Comparison of ENCODE assay signal across 22 cellular contexts in the genomic region with DNA sequence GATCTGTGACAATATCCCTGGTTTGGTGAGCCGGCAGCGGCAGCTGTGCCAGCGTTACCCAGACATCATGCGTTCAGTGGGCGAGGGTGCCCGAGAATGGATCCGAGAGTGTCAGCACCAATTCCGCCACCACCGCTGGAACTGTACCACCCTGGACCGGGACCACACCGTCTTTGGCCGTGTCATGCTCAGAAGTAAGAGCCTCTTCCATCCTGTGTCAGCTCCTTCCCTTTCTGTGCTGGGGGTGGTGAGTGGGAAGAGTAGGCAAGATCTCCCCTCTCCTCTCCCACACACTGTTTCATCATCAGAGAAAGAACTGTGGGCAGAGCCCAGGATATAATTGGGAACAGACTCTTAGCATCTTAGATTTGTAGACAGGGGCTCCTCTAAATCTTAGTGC.
"Had no signal": no experiment of that assay in that cellular context is flagged by ENCODE, and none has a peak within 500 bp of the region (broad histone marks: within the 10 kb centered on the region; RNA-seq: fewer than 3 reads in every experiment).

No MANE protein-coding gene starts in this region.

- DNase-seq: activated B cell treated with CpG ODN at 0.5 μM for 24 hours; activated CD4-positive, alpha-beta T cell treated with anti-CD3 and anti-CD28 coated beads for 36 hours; activated CD4-positive, alpha-beta T cell treated with anti-CD3 and anti-CD28 coated beads, Interleukin-2, amount 50 U/mL, for 4 hours; activated CD8-positive, alpha-beta memory T cell treated with anti-CD3 and anti-CD28 coated beads for 24 hours; activated CD8-positive, alpha-beta memory T cell treated with anti-CD3 and anti-CD28 coated beads, Interleukin-2, amount 50 U/mL, for 48 hours; activated effector memory CD4-positive, alpha-beta T cell treated with Interleukin-2 at 50 U/mL for 16 hours; activated naive CD4-positive, alpha-beta T cell treated with anti-CD3 and anti-CD28 coated beads for 36 hours; activated naive CD8-positive, alpha-beta T cell treated with anti-CD3 and anti-CD28 coated beads, Interleukin-2, amount 10 ng/mL, durations not matched to agents 7 days and 5 days; activated T-cell treated with anti-CD3 and anti-CD28 coated beads, Interleukin-2, amount 50 U/mL, for 48 hours; cortex of kidney; left cardiac atrium; naive B cell; stimulated activated CD4-positive, alpha-beta T cell treated with anti-CD3 and anti-CD28 coated beads, Interleukin-4, amount 100 ng/mL, for 1 hour; stimulated activated naive CD4-positive, alpha-beta T cell; T-helper 9 cell had no signal

- H3K27ac ChIP-seq: epithelial cell of prostate, thoracic aorta, vagina had no signal

- H3K27me3 Mint-ChIP-seq: activated B cell treated with CpG ODN at 0.5 μM for 24 hours had no signal

- H3K4me3 Mint-ChIP-seq: activated B cell treated with CpG ODN at 0.5 μM for 24 hours; activated CD4-positive, alpha-beta T cell treated with anti-CD3 and anti-CD28 coated beads for 36 hours; activated naive CD4-positive, alpha-beta T cell treated with anti-CD3 and anti-CD28 coated beads for 36 hours; activated naive CD8-positive, alpha-beta T cell treated with anti-CD3 and anti-CD28 coated beads, Interleukin-2, amount 10 ng/mL, durations not matched to agents 7 days and 5 days; endodermal cell; memory B cell; naive B cell; type B pancreatic cell had no signal

- ATAC-seq: activated CD4-positive, alpha-beta T cell treated with anti-CD3 and anti-CD28 coated beads for 36 hours had no signal

- H3K36me3 ChIP-seq: thoracic aorta had no signal

- H3K27ac Mint-ChIP-seq: activated B cell treated with CpG ODN at 0.5 μM for 24 hours; activated CD4-positive, alpha-beta T cell treated with anti-CD3 and anti-CD28 coated beads for 36 hours; activated naive CD4-positive, alpha-beta T cell treated with anti-CD3 and anti-CD28 coated beads for 36 hours; activated naive CD8-positive, alpha-beta T cell treated with anti-CD3 and anti-CD28 coated beads, Interleukin-2, amount 10 ng/mL, durations not matched to agents 7 days and 5 days; endodermal cell; memory B cell; naive B cell; progenitor cell of endocrine pancreas; type B pancreatic cell had no signal

- H3K4me1 Mint-ChIP-seq: activated B cell treated with CpG ODN at 0.5 μM for 24 hours; activated CD4-positive, alpha-beta T cell treated with anti-CD3 and anti-CD28 coated beads for 36 hours; memory B cell; naive B cell had no signal

- H3K9me3 ChIP-seq: thoracic aorta, vagina had no signal

- H3K9me3 Mint-ChIP-seq: activated B cell treated with CpG ODN at 0.5 μM for 24 hours; activated naive CD4-positive, alpha-beta T cell treated with anti-CD3 and anti-CD28 coated beads for 36 hours; activated naive CD8-positive, alpha-beta T cell treated with anti-CD3 and anti-CD28 coated beads, Interleukin-2, amount 10 ng/mL, durations not matched to agents 7 days and 5 days; endodermal cell; memory B cell; naive B cell; type B pancreatic cell had no signal

- H3K27me3 ChIP-seq: vagina had no signal

- H3K36me3 Mint-ChIP-seq: activated naive CD8-positive, alpha-beta T cell treated with anti-CD3 and anti-CD28 coated beads, Interleukin-2, amount 10 ng/mL, durations not matched to agents 7 days and 5 days; memory B cell; naive B cell had no signal

- H3K4me3 ChIP-seq: thoracic aorta, vagina had no signal
